In genomic region chr5:114099161-114099560, GRCh38 we compare ENCODE assay signal across 9 cellular contexts.
"Had no signal": no experiment of that assay in that cellular context is flagged by ENCODE, and none has a peak within 500 bp of the region (broad histone marks: within the 10 kb centered on the region; RNA-seq: fewer than 3 reads in every experiment).

No MANE protein-coding gene starts in this region.

- DNase-seq: GM23248, GOT3, H7, HFFc6, IMR-90, KBM-7 had no signal

- H3K4me1 ChIP-seq: HAP-1 had no signal

- H3K36me3 ChIP-seq: HAP-1 had no signal

- H3K4me3 ChIP-seq: GM23248, HAP-1 had no signal

- H3K9ac ChIP-seq: GM23248 had no signal

- ATAC-seq: HCT116 had no signal

- H3K9me3 ChIP-seq: HAP-1 had no signal

- H3K27ac ChIP-seq: GM23248 had no signal

- FAIRE-seq: HTR-8/SVneo had no signal

- H2AFZ ChIP-seq: GM23248 had no signal
